Comparison of ENCODE assay signal across 22 cellular contexts in genomic region chr5:77908787-77909186, GRCh38.
"Had no signal": no experiment of that assay in that cellular context is flagged by ENCODE, and none has a peak within 500 bp of the region (broad histone marks: within the 10 kb centered on the region; RNA-seq: fewer than 3 reads in every experiment).

No MANE protein-coding gene starts in this region.

- ATAC-seq: left colon; left lung; mucosa of descending colon; naive thymus-derived CD4-positive, alpha-beta T cell; natural killer cell treated with Interleukin-12 subunit alpha and Interleukin-12 subunit beta and Interleukin-15 and Interleukin-18, amount 100 ng/mL, for 72 hours; right lobe of liver; stimulated activated naive CD8-positive, alpha-beta T cell treated with anti-CD3 and anti-CD28 coated beads, Interleukin-15, amount 100 ng/mL, for 72 hours had no signal

- H3K36me3 ChIP-seq: left lung, ovary, right atrium auricular region, right lobe of liver, tibial nerve, vagina had no signal

- H3K9me3 ChIP-seq: left lung, mucosa of descending colon, ovary, right atrium auricular region, right lobe of liver, tibial nerve, vagina had no signal

- H3K4me3 ChIP-seq: left lung, mucosa of descending colon, ovary, right atrium auricular region, right lobe of liver, smooth muscle cell, tibial nerve, vagina had no signal

- H3K27me3 ChIP-seq: ovary, right atrium auricular region, right lobe of liver, tibial nerve, vagina had no signal

- DNase-seq: hypothalamus; immature natural killer cell; kidney; left colon; left lung; midbrain; mucosa of descending colon; naive thymus-derived CD4-positive, alpha-beta T cell; ovary; right lobe of liver; stimulated activated CD4-positive, alpha-beta T cell treated with anti-CD3 and anti-CD28 coated beads, Interleukin-1b, Interleukin-23, amount 100 ng/mL, for 48 hours; stimulated activated CD4-positive, alpha-beta T cell treated with anti-CD3 and anti-CD28 coated beads, Interleukin-2, amount 100 ng/mL, for 48 hours; stimulated activated CD4-positive, alpha-beta T cell treated with anti-CD3 and anti-CD28 coated beads, Interleukin-4, amount 100 ng/mL, for 4 hours; stimulated activated CD8-positive, alpha-beta memory T cell treated with anti-CD3 and anti-CD28 coated beads, Interleukin-4, amount 100 ng/mL, for 48 hours; stimulated activated naive CD4-positive, alpha-beta T cell treated with Interleukin-2 at 50 U/mL for 16 hours; stimulated activated naive CD8-positive, alpha-beta T cell treated with anti-CD3 and anti-CD28 coated beads, Interleukin-15, amount 100 ng/mL, for 72 hours; substantia nigra had no signal

- H3K4me1 ChIP-seq: left lung, right atrium auricular region, right lobe of liver, tibial nerve, vagina had no signal
